Comparison of ENCODE assay signal across 34 cellular contexts in the genomic region with DNA sequence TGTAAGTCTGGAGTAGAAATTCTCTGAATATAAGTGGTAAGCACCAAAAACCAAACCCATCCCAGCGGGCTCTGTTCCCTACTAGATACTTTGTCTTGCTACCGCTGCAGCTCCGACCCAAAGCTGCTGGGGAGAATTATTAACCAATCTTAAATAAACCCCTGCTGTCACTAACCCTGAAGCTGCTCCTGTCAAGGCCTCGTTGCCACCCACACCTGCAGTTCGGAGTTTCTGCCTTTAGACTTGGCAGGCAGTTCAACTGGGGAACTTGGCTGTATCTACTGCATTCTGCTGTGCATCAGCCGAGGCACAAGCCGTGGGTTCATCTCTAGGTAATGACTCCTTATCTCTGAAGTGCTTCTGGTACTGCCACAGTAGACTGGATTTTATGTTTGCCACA. TPM values are rescaled to one million over a fixed set of nuclear protein-coding genes. Genes with fewer than 3 reads are reported as not detected.
DNase-seq lines count a peak whose midpoint lies in the region; ATAC-seq, FAIRE-seq and TF ChIP-seq lines count a peak whose summit lies in the region.
"Had no signal": no experiment of that assay in that cellular context is flagged by ENCODE, and none has a peak within 500 bp of the region (broad histone marks: within the 10 kb centered on the region; RNA-seq: fewer than 3 reads in every experiment).

No MANE protein-coding gene starts in this region.

- no peaks in the 10 kb centered on the region for H3K27me3 ChIP-seq in GM12878 (replicated peaks in 1 of 2; ENCODE audit: control insufficient read depth in 2 of 2, insufficient read depth in 2 of 2, low read length in 1 of 2)
- no peaks in the 10 kb centered on the region for H3K27me3 ChIP-seq in osteoblast (ENCODE audit: insufficient read depth, low read length)
- H3K27me3 ChIP-seq: brain microvascular endothelial cell, gastrocnemius medialis, spleen, vagina had no signal

- H3K27ac Mint-ChIP-seq in activated CD4-positive, alpha-beta memory T cell treated with anti-CD3 and anti-CD28 coated beads for 36 hours: no peak overlapping the region
- H3K27ac Mint-ChIP-seq: activated naive CD4-positive, alpha-beta T cell treated with anti-CD3 and anti-CD28 coated beads, Interleukin-2, amount 10 ng/mL, durations not matched to agents 7 days and 5 days; CD8-positive, alpha-beta T cell; natural killer cell; stimulated activated naive CD8-positive, alpha-beta T cell treated with anti-CD3 and anti-CD28 coated beads, Interleukin-15, amount 100 ng/mL, for 72 hours; T-helper 2 cell treated with Interferon-gamma antibody and Interleukin-4, amounts not matched to agents 5 μg/mL and 100 μg/mL, for 36 hours had no signal

- in situ Hi-C loops in G401 (cut with HindIII; ENCODE audit: low sequenced_read_pairs) (no loop called here), GM12878 (cut with MboI) (no loop called here)

- DNase-seq in G401 (ENCODE audit: low spot score) (peak; percentile 29), GM12878 (ENCODE audit: low read depth, low spot score) (no peak), left ventricle myocardium superior (peak; percentile 48), mucosa of descending colon (no peak), osteoblast (ENCODE audit: insufficient read length, low spot score, missing footprints) (no peak), activated gamma-delta T cell treated with Interleukin-2 at 50 U/mL for 16 hours (no peak)
- no peak for DNase-seq in stimulated activated CD4-positive, alpha-beta T cell treated with anti-CD3 and anti-CD28 coated beads, Interleukin-4, amount 100 ng/mL, for 1 hour
- no peak for DNase-seq in activated CD4-positive, alpha-beta memory T cell treated with anti-CD3 and anti-CD28 coated beads for 36 hours
- DNase-seq: activated CD4-positive, alpha-beta T cell treated with anti-CD3 and anti-CD28 coated beads, Interleukin-2, amount 50 U/mL, for 48 hours; activated CD4-positive, CD25-positive, alpha-beta regulatory T cell treated with anti-CD3 and anti-CD28 coated beads, Interleukin-2, amount 50 U/mL, for 72 hours; activated CD8-positive, alpha-beta memory T cell treated with anti-CD3 and anti-CD28 coated beads, Interleukin-2, amount 50 U/mL, for 48 hours; activated naive CD4-positive, alpha-beta T cell treated with anti-CD3 and anti-CD28 coated beads, Interleukin-2, amount 10 ng/mL, durations not matched to agents 7 days and 5 days; amniotic stem cell; brain microvascular endothelial cell; CD8-positive, alpha-beta T cell; H9; IMR-90; lower lobe of right lung; natural killer cell; NCI-H1417 treated with DMSO at 0.1 percent for 48 hours; NCI-H2081; NCI-H345; SIG-M5; spleen; stimulated activated CD4-positive, alpha-beta T cell treated with anti-CD3 and anti-CD28 coated beads, Interleukin-2, amount 100 ng/mL, for 24 hours; stimulated activated CD8-positive, alpha-beta memory T cell treated with anti-CD3 and anti-CD28 coated beads, Interleukin-4, amount 100 ng/mL, for 48 hours; stimulated activated naive CD8-positive, alpha-beta T cell treated with anti-CD3 and anti-CD28 coated beads, Interleukin-15, amount 100 ng/mL, for 72 hours had no signal

- H4K20me1 ChIP-seq in GM12878 (ENCODE audit: control insufficient read depth, insufficient read depth): no peaks in the 10 kb centered on the region
- H4K20me1 ChIP-seq in osteoblast (ENCODE audit: insufficient read depth, low read length): no peaks in the 10 kb centered on the region

- no peak for TF ChIP-seq CTCF in GM12878 (IDR thresholded peaks at IDR 0.05 in 2 of 3, conservative IDR thresholded peaks at IDR 0.05 in 1 of 3; ENCODE audit: control insufficient read depth in 2 of 3, extremely low read depth in 1 of 3, insufficient read depth in 1 of 3, low read depth in 3 of 3, low read length in 3 of 3)
- no peak for TF ChIP-seq CTCF in mucosa of descending colon (IDR thresholded peaks at IDR 0.05)
- no peak for TF ChIP-seq CTCF in osteoblast (IDR thresholded peaks at IDR 0.05; ENCODE audit: extremely low read depth, low read depth, low read length)

- no peak overlapping the region for H3K4me3 Mint-ChIP-seq in activated CD4-positive, alpha-beta memory T cell treated with anti-CD3 and anti-CD28 coated beads for 36 hours
- H3K4me3 Mint-ChIP-seq: activated naive CD4-positive, alpha-beta T cell treated with anti-CD3 and anti-CD28 coated beads, Interleukin-2, amount 10 ng/mL, durations not matched to agents 7 days and 5 days; CD8-positive, alpha-beta T cell; H9; natural killer cell; stimulated activated naive CD8-positive, alpha-beta T cell treated with anti-CD3 and anti-CD28 coated beads, Interleukin-15, amount 100 ng/mL, for 72 hours; T-helper 2 cell treated with Interferon-gamma antibody and Interleukin-4, amounts not matched to agents 5 μg/mL and 100 μg/mL, for 36 hours had no signal

- ATAC-seq in GM12878 (no peak), left ventricle myocardium superior (peak; percentile 83), mucosa of descending colon (peak; percentile 17)
- ATAC-seq: CD8-positive, alpha-beta T cell; natural killer cell; Panc1; stimulated activated naive CD8-positive, alpha-beta T cell treated with anti-CD3 and anti-CD28 coated beads, Interleukin-15, amount 100 ng/mL, for 72 hours had no signal

- H3K27me3 Mint-ChIP-seq in activated CD4-positive, alpha-beta memory T cell treated with anti-CD3 and anti-CD28 coated beads for 36 hours: no peaks in the 10 kb centered on the region
- H3K27me3 Mint-ChIP-seq: activated naive CD4-positive, alpha-beta T cell treated with anti-CD3 and anti-CD28 coated beads, Interleukin-2, amount 10 ng/mL, durations not matched to agents 7 days and 5 days; stimulated activated naive CD8-positive, alpha-beta T cell treated with anti-CD3 and anti-CD28 coated beads, Interleukin-15, amount 100 ng/mL, for 72 hours had no signal

- intact Hi-C loops in GM12878 (cut with micrococcal nuclease; ENCODE audit: unreplicated experiment): no loop called here
- intact Hi-C loops in left ventricle myocardium superior (cut with micrococcal nuclease): no loop called here
- intact Hi-C loops in mucosa of descending colon (cut with DNase I, micrococcal nuclease): no loop called here
- intact Hi-C loops in activated CD4-positive, alpha-beta memory T cell treated with anti-CD3 and anti-CD28 coated beads for 36 hours (cut with micrococcal nuclease): no loop called here

- TF ChIP-seq RAD21 in GM12878 (IDR thresholded peaks at IDR 0.05; ENCODE audit: insufficient read depth, low read depth, low read length): no peak

- no peak for FAIRE-seq in GM12878 (lab: Jason Lieb, UNC)
- FAIRE-seq: endothelial cell of umbilical vein, GM12892 had no signal

- RAD21 ChIA-PET in GM12878 (lab: Charles Lee; ENCODE audit: unreplicated experiment): no interaction called here

- H2AFZ ChIP-seq in GM12878 (ENCODE audit: control insufficient read depth, low read depth, low read length) (no peak overlapping the region), osteoblast (ENCODE audit: low read length) (no peak overlapping the region)

- POLR2A ChIA-PET in GM12878 (lab: Charles Lee): no interaction called here
- POLR2A ChIA-PET in activated CD4-positive, alpha-beta memory T cell treated with anti-CD3 and anti-CD28 coated beads for 36 hours (lab: Charles Lee): no interaction called here

- no peak overlapping the region for H3K9ac ChIP-seq in GM12878 (ENCODE audit: control insufficient read depth, insufficient read depth, low read length)

- no peaks in the 10 kb centered on the region for H3K4me1 ChIP-seq in GM12878 (ENCODE audit: control insufficient read depth, insufficient read depth, low read length)
- no peaks in the 10 kb centered on the region for H3K4me1 ChIP-seq in mucosa of descending colon (ENCODE audit: low read depth)
- H3K4me1 ChIP-seq in osteoblast (ENCODE audit: insufficient read depth, low read length): no peaks in the 10 kb centered on the region
- H3K4me1 ChIP-seq: lower lobe of right lung, spleen, vagina had no signal

- H3K9me3 ChIP-seq in GM12878 (replicated peaks; ENCODE audit: control insufficient read depth, insufficient read depth, low read length) (no peaks in the 10 kb centered on the region; the same call in 2 of the 3 replicates), mucosa of descending colon (no peaks in the 10 kb centered on the region), osteoblast (ENCODE audit: low read depth, low read length) (no peaks in the 10 kb centered on the region)
- H3K9me3 ChIP-seq: gastrocnemius medialis, lower lobe of right lung, thoracic aorta, vagina had no signal

- H3K4me1 Mint-ChIP-seq in activated CD4-positive, alpha-beta memory T cell treated with anti-CD3 and anti-CD28 coated beads for 36 hours (ENCODE audit: low read depth): no peaks in the 10 kb centered on the region
- H3K4me1 Mint-ChIP-seq: activated naive CD4-positive, alpha-beta T cell treated with anti-CD3 and anti-CD28 coated beads, Interleukin-2, amount 10 ng/mL, durations not matched to agents 7 days and 5 days; stimulated activated naive CD8-positive, alpha-beta T cell treated with anti-CD3 and anti-CD28 coated beads, Interleukin-15, amount 100 ng/mL, for 72 hours had no signal

- no peak for TF ChIP-seq EP300 in GM12878 (IDR thresholded peaks at IDR 0.05; ENCODE audit: borderline replicate concordance in 1 of 2, control insufficient read depth in 1 of 2, low read depth in 2 of 2, low read length in 2 of 2)

- H3K27ac ChIP-seq in GM12878 (ENCODE audit: control insufficient read depth, insufficient read depth) (no peak overlapping the region), osteoblast (ENCODE audit: low read depth, low read length) (no peak overlapping the region)
- H3K27ac ChIP-seq: brain microvascular endothelial cell, gastrocnemius medialis, lower lobe of right lung, spleen, thoracic aorta, vagina had no signal

- H3K36me3 ChIP-seq in GM12878 (ENCODE audit: control insufficient read depth in 2 of 2, insufficient read depth in 2 of 2, low read length in 1 of 2) (peaks cover 0 to 5% of the 10 kb centered on the region in 2 experiments; a peak in 1 of 4 replicates), mucosa of descending colon (ENCODE audit: low read depth) (no peaks in the 10 kb centered on the region), osteoblast (ENCODE audit: insufficient read depth, low read length) (no peaks in the 10 kb centered on the region)
- H3K36me3 ChIP-seq: brain microvascular endothelial cell, gastrocnemius medialis, lower lobe of right lung, spleen, thoracic aorta, vagina had no signal

- H3K4me3 ChIP-seq in GM12878: no peak overlapping the region
- H3K4me3 ChIP-seq in mucosa of descending colon: no peak overlapping the region
- no peak overlapping the region for H3K4me3 ChIP-seq in osteoblast (ENCODE audit: insufficient read depth, low read length)
- H3K4me3 ChIP-seq: gastrocnemius medialis, lower lobe of right lung, spleen, thoracic aorta, vagina had no signal

- 0 out of 2 replicates have a peak, but pooled peaks have one; percentile 34 for TF ChIP-seq POLR2A in GM12878 (IDR thresholded peaks at IDR 0.05; ENCODE audit: low read depth, low read length)

- H3K36me3 Mint-ChIP-seq in activated CD4-positive, alpha-beta memory T cell treated with anti-CD3 and anti-CD28 coated beads for 36 hours: peaks cover 2% of the 10 kb centered on the region
- H3K36me3 Mint-ChIP-seq: activated naive CD4-positive, alpha-beta T cell treated with anti-CD3 and anti-CD28 coated beads, Interleukin-2, amount 10 ng/mL, durations not matched to agents 7 days and 5 days; CD8-positive, alpha-beta T cell; natural killer cell had no signal

- CTCF ChIA-PET in GM12878 (lab: Yijun Ruan, JAX): interaction anchor here (0.6 to 1.6 kb wide), 2 partner anchors 11 kb away, joined by 3 read pairs; no protein-coding TSS in a partner anchor
- CTCF ChIA-PET in activated CD4-positive, alpha-beta memory T cell treated with anti-CD3 and anti-CD28 coated beads for 36 hours (lab: Charles Lee): interaction anchor here (1.2 kb wide), 1 partner anchor 27 kb away, joined by 5 read pairs; no protein-coding TSS in a partner anchor

- H3K4me2 ChIP-seq in GM12878 (ENCODE audit: control insufficient read depth, insufficient read depth) (no peak overlapping the region), osteoblast (ENCODE audit: insufficient read depth, low read length) (no peak overlapping the region)

- WGBS in GM12878 (ENCODE audit: insufficient coverage, insufficient replicate concordance, low lambda C conversion rate, missing lambda C conversion rate): 99% methylated on average over 7 of the region's 7 CpGs

- BruUV-seq in GM12878 (replicated peaks; lab: Mats Ljungman, UMichigan): no TSS peak

- SMC1A ChIA-PET in GM12878 (lab: Charles Lee; ENCODE audit: uncharacterized antibody, unreplicated experiment): no interaction called here

- H3K79me2 ChIP-seq in GM12878 (ENCODE audit: control insufficient read depth, insufficient read depth, low read length) (no peaks in the 10 kb centered on the region), osteoblast (ENCODE audit: insufficient read depth, low read length) (no peaks in the 10 kb centered on the region)

- peaks cover 8% of the 10 kb centered on the region for H3K9me3 Mint-ChIP-seq in activated CD4-positive, alpha-beta memory T cell treated with anti-CD3 and anti-CD28 coated beads for 36 hours
- H3K9me3 Mint-ChIP-seq: activated naive CD4-positive, alpha-beta T cell treated with anti-CD3 and anti-CD28 coated beads, Interleukin-2, amount 10 ng/mL, durations not matched to agents 7 days and 5 days; H9; natural killer cell; T-helper 2 cell treated with Interferon-gamma antibody and Interleukin-4, amounts not matched to agents 5 μg/mL and 100 μg/mL, for 36 hours had no signal

RNA-seq across cellular contexts. Expression of gene PPM1A, which starts 55.5 kb away (rescaled TPM):
- 23.0 and 37.6 TPM in 2 replicates for total RNA-seq in G401 (2014; rRNA removed; shearing (Covaris generic))
- total RNA-seq in GM12878 (2013; cell fraction: nucleolus; rRNA removed): 212 and 214 TPM in 2 replicates
- total RNA-seq in GM12878 (2014; rRNA removed): 16.8 and 25.3 TPM in 2 replicates
- 35.1 and 35.3 TPM in 2 replicates for total RNA-seq in GM12878 (2014; rRNA removed; fragmentation: Illumina TruSeq; extraction: Trizol)
- 66.2 and 73.1 TPM in 2 replicates for total RNA-seq in GM12878 (2021)
- polyA plus RNA-seq in GM12878 (2011; ENCODE audit: low read depth): 48.8 TPM
- polyA plus RNA-seq in GM12878 (2011; rRNA removed): 124 and 181 TPM in 2 replicates
- polyA plus RNA-seq in GM12878 (2011; cell fraction: cytosol; rRNA removed): 29.7 and 36.5 TPM in 2 replicates
- polyA plus RNA-seq in GM12878 (2011; cell fraction: nucleus; rRNA removed): 131 and 153 TPM in 2 replicates
- 60.8 and 61.6 TPM in 2 replicates for polyA plus RNA-seq in GM12878 (2012)
- 55.7 and 77.5 TPM in 2 replicates for polyA plus RNA-seq in GM12878 (2014; fragmentation: Illumina TruSeq; extraction: Trizol)
- 10 to 100 TPM; 49.0 to 58.6 TPM for polyA plus RNA-seq in GM12878 (2014; fragmentation: Nextera tagmentation; extraction: Ambion mirVana)
- polyA plus RNA-seq in GM12878 (2014; rRNA removed): 40.3 and 45.0 TPM in 2 replicates
- polyA plus RNA-seq in GM12878 (2016; fragmentation: Nextera tagmentation; extraction: Ambion mirVana): 10 to 100 TPM; 29.0 to 29.8 TPM
- polyA minus RNA-seq in GM12878 (2011; rRNA and poly(A)+ RNA removed): 140 and 261 TPM in 2 replicates
- 37.6 and 52.6 TPM in 2 replicates for polyA minus RNA-seq in GM12878 (2011; cell fraction: cytosol; rRNA and poly(A)+ RNA removed)
- polyA minus RNA-seq in GM12878 (2011; cell fraction: nucleus; rRNA and poly(A)+ RNA removed): 44.7 and 63.4 TPM in 2 replicates
- total RNA-seq in left ventricle myocardium superior: 117 TPM
- 100 to 1,000 TPM; 102 to 124 (median 111) TPM for total RNA-seq in mucosa of descending colon
- total RNA-seq in osteoblast: 36.6 and 36.8 TPM in 2 replicates
- total RNA-seq in activated CD4-positive, alpha-beta memory T cell treated with anti-CD3 and anti-CD28 coated beads for 36 hours: 10 to 100 TPM; 44.0 to 47.3 TPM

Comparison
In these comparisons a context has a peak if more than half of its experiments do, and no peak if none do; other contexts are left out.
1. DNase-seq: peak in G401 (single experiment) and left ventricle myocardium superior (single experiment); none in GM12878 (single experiment), mucosa of descending colon (0 of 3), osteoblast (single experiment), stimulated activated CD4-positive, alpha-beta T cell treated with anti-CD3 and anti-CD28 coated beads, Interleukin-4, amount 100 ng/mL, for 1 hour (single experiment), activated CD4-positive, alpha-beta memory T cell treated with anti-CD3 and anti-CD28 coated beads for 36 hours (single experiment) and activated gamma-delta T cell treated with Interleukin-2 at 50 U/mL for 16 hours (single experiment).